8 cellular contexts compared by ENCODE assay signal in genomic region chr3:152402698-152403456, GRCh38.
A peak's percentile ranks its signal among the peaks of the same experiment; 100 is the strongest.
DNase-seq lines count a peak whose midpoint lies in the region; ATAC-seq and TF ChIP-seq lines count a peak whose summit lies in the region.

No MANE protein-coding gene starts in this region.

- no peaks in the 10 kb centered on the region for H3K36me3 ChIP-seq in upper lobe of left lung

- no peaks in the 10 kb centered on the region for H3K9me3 ChIP-seq in upper lobe of left lung

- H3K27ac ChIP-seq in upper lobe of left lung = peak overlapping the region; percentile 64 to 81 (median 68)

- peaks cover 13% of the 10 kb centered on the region for H3K36me3 Mint-ChIP-seq in activated naive CD4-positive, alpha-beta T cell treated with anti-CD3 and anti-CD28 coated beads for 36 hours (ENCODE audit: low read depth)
- H3K36me3 Mint-ChIP-seq in activated B cell treated with CpG ODN at 0.5 μM for 24 hours (ENCODE audit: low read depth) = peaks cover 55% of the 10 kb centered on the region

- TF ChIP-seq CTCF in activated B cell treated with CpG ODN at 0.5 μM for 24 hours (IDR thresholded peaks at IDR 0.05) (no peak), upper lobe of left lung (IDR thresholded peaks at IDR 0.05) (no peak)

- DNase-seq in activated naive CD4-positive, alpha-beta T cell treated with anti-CD3 and anti-CD28 coated beads for 36 hours = peak; percentile 52
- no peak for DNase-seq in activated naive CD4-positive, alpha-beta T cell treated with Interleukin-2 at 50 U/mL for 16 hours
- DNase-seq in activated B cell treated with CpG ODN at 0.5 μM for 24 hours (no peak), kidney tubule cell (ENCODE audit: low spot score) (peak; percentile 49), upper lobe of left lung (no peak), ecto neural progenitor cell (ENCODE audit: low spot score) (no peak), DMS114 treated with DMSO at 0.1 percent for 48 hours (lab: John Stamatoyannopoulos, UW; ENCODE audit: unreplicated experiment) (no peak)

- peak overlapping the region; percentile 5 for H3K4me3 Mint-ChIP-seq in activated naive CD4-positive, alpha-beta T cell treated with anti-CD3 and anti-CD28 coated beads for 36 hours
- H3K4me3 Mint-ChIP-seq in activated B cell treated with CpG ODN at 0.5 μM for 24 hours = no peak overlapping the region

- TF ChIP-seq POLR2A in upper lobe of left lung (IDR thresholded peaks at IDR 0.05) = no peak

- H3K9me3 Mint-ChIP-seq in activated naive CD4-positive, alpha-beta T cell treated with anti-CD3 and anti-CD28 coated beads for 36 hours = no peaks in the 10 kb centered on the region
- no peaks in the 10 kb centered on the region for H3K9me3 Mint-ChIP-seq in activated B cell treated with CpG ODN at 0.5 μM for 24 hours

- no peaks in the 10 kb centered on the region for H3K27me3 Mint-ChIP-seq in activated naive CD4-positive, alpha-beta T cell treated with anti-CD3 and anti-CD28 coated beads for 36 hours (ENCODE audit: low read depth)
- no peaks in the 10 kb centered on the region for H3K27me3 Mint-ChIP-seq in activated B cell treated with CpG ODN at 0.5 μM for 24 hours

- no peak overlapping the region for H3K4me3 ChIP-seq in upper lobe of left lung

- CTCF ChIA-PET in activated naive CD4-positive, alpha-beta T cell treated with anti-CD3 and anti-CD28 coated beads for 36 hours (lab: Charles Lee) = interaction anchor here (0.6 to 2.7 kb wide), 5 partner anchors 12 to 464 kb away, joined by 3 to 7 read pairs (median 4); no protein-coding TSS in a partner anchor
- CTCF ChIA-PET in activated B cell treated with CpG ODN at 0.5 μM for 24 hours (lab: Charles Lee) = interaction anchor here (1.1 kb wide), 1 partner anchor 219 kb away, joined by 3 read pairs; no protein-coding TSS in a partner anchor

- H3K4me1 ChIP-seq in upper lobe of left lung = peaks cover 72 to 85% (median 79%) of the 10 kb centered on the region in 4 donors

- no peaks in the 10 kb centered on the region for H3K27me3 ChIP-seq in upper lobe of left lung

- intact Hi-C loops in activated naive CD4-positive, alpha-beta T cell treated with anti-CD3 and anti-CD28 coated beads for 36 hours (cut with micrococcal nuclease) = loop anchor here (2.0 kb wide), 1 partner anchor 22 kb away; no protein-coding TSS in a partner anchor
- intact Hi-C loops in activated B cell treated with CpG ODN at 0.5 μM for 24 hours (cut with micrococcal nuclease) = loop anchor here (1.0 kb wide), 1 partner anchor 9 kb away; no protein-coding TSS in a partner anchor

- POLR2A ChIA-PET in activated B cell treated with CpG ODN at 0.5 μM for 24 hours (lab: Charles Lee) = interaction anchor here (0.6 to 0.7 kb wide), 2 partner anchors 111 to 251 kb away, joined by 3 to 5 read pairs; no protein-coding TSS in a partner anchor

- WGBS in upper lobe of left lung, 2 donors = 30 to 43% methylated on average over 5 of the region's 5 CpGs

- H3K27ac Mint-ChIP-seq in activated naive CD4-positive, alpha-beta T cell treated with anti-CD3 and anti-CD28 coated beads for 36 hours = peak overlapping the region; percentile 89
- peak overlapping the region; percentile 38 for H3K27ac Mint-ChIP-seq in activated B cell treated with CpG ODN at 0.5 μM for 24 hours

- TF ChIP-seq EP300 in upper lobe of left lung (IDR thresholded peaks at IDR 0.05) = peak in 2 of 4 donors; percentile 5 to 75

- peaks cover 87% of the 10 kb centered on the region for H3K4me1 Mint-ChIP-seq in activated naive CD4-positive, alpha-beta T cell treated with anti-CD3 and anti-CD28 coated beads for 36 hours (ENCODE audit: low read depth)
- peaks cover 83% of the 10 kb centered on the region for H3K4me1 Mint-ChIP-seq in activated B cell treated with CpG ODN at 0.5 μM for 24 hours

- ATAC-seq in activated B cell treated with CpG ODN at 0.5 μM for 24 hours (ENCODE audit: low read depth) = peak; percentile 49
- ATAC-seq in upper lobe of left lung (ENCODE audit: low FRiP score in 2 of 2) = peak; percentile 44 to 84
- ATAC-seq in GM21526 (IDR thresholded peaks at IDR 0.05; ENCODE audit: low FRiP score, unreplicated experiment) = no peak

Comparison
In these comparisons a context has a peak if more than half of its experiments do, and no peak if none do; other contexts are left out.
1. DNase-seq: peak in activated naive CD4-positive, alpha-beta T cell treated with anti-CD3 and anti-CD28 coated beads for 36 hours (single experiment) and kidney tubule cell (single experiment); none in activated naive CD4-positive, alpha-beta T cell treated with Interleukin-2 at 50 U/mL for 16 hours (single experiment), activated B cell treated with CpG ODN at 0.5 μM for 24 hours (single experiment), upper lobe of left lung (0 of 2), ecto neural progenitor cell (single experiment) and DMS114 treated with DMSO at 0.1 percent for 48 hours (single experiment).